In genomic region chr6:151087861-151088598, GRCh38 we compare ENCODE assay signal across 1 cellular context.
TF ChIP-seq lines count a peak whose summit lies in the region.

No MANE protein-coding gene starts in this region.

TF ChIP-seq in HepG2, 621 proteins besides CTCF, POLR2A, EP300 and RAD21 (continued from another document):
- TF ChIP-seq HOMEZ (CRISPR knock-in tag; IDR thresholded peaks at IDR 0.05; ENCODE audit: low read depth) (no peak), ZNF430 (CRISPR knock-in tag; IDR thresholded peaks at IDR 0.05) (0 out of 2 replicates have a peak, but pooled peaks have one; percentile 16), ZNF468 (CRISPR knock-in tag; IDR thresholded peaks at IDR 0.05) (no peak), BRD4 (CRISPR knock-in tag; IDR thresholded peaks at IDR 0.05) (no peak), CEBPB (IDR thresholded peaks at IDR 0.05; ENCODE audit: borderline replicate concordance, low read depth, low read length) (peak; percentile 58; the same call in 1 of the 2 replicates), ZKSCAN5 (CRISPR knock-in tag; IDR thresholded peaks at IDR 0.05) (no peak), ZNF547 (CRISPR knock-in tag; IDR thresholded peaks at IDR 0.05) (no peak), TBX3 (IDR thresholded peaks at IDR 0.05; ENCODE audit: borderline replicate concordance) (no peak), PCBP2 (optimal IDR thresholded peaks at IDR 0.05; ENCODE audit: low read depth, low read length, poor library complexity, severe bottlenecking) (no peak), EED (CRISPR knock-in tag; IDR thresholded peaks at IDR 0.05) (no peak), JDP2 (CRISPR knock-in tag; IDR thresholded peaks at IDR 0.05; ENCODE audit: borderline replicate concordance) (no peak), ZSCAN25 (CRISPR knock-in tag; IDR thresholded peaks at IDR 0.05) (no peak), ZNF674 (CRISPR knock-in tag; IDR thresholded peaks at IDR 0.05; ENCODE audit: low read depth) (no peak), TRAFD1 (CRISPR knock-in tag; IDR thresholded peaks at IDR 0.05; ENCODE audit: borderline replicate concordance) (no peak), ZNF121 (CRISPR knock-in tag; IDR thresholded peaks at IDR 0.05) (no peak), MXD3 (CRISPR knock-in tag; IDR thresholded peaks at IDR 0.05) (no peak), ZFP36L2 (CRISPR knock-in tag; IDR thresholded peaks at IDR 0.05) (no peak), ZNF607 (CRISPR knock-in tag; IDR thresholded peaks at IDR 0.05; ENCODE audit: borderline replicate concordance) (no peak), MIXL1 (CRISPR knock-in tag; IDR thresholded peaks at IDR 0.05) (no peak), ARID5B (CRISPR knock-in tag; IDR thresholded peaks at IDR 0.05) (peak; percentile 36; the same call in 1 of the 2 replicates), SIX1 (CRISPR knock-in tag; IDR thresholded peaks at IDR 0.05; ENCODE audit: borderline replicate concordance) (no peak), BATF2 (CRISPR knock-in tag; IDR thresholded peaks at IDR 0.05) (no peak), KDM5A (IDR thresholded peaks at IDR 0.05; ENCODE audit: borderline replicate concordance, low read length) (no peak), SP1 (IDR thresholded peaks at IDR 0.05) (no peak), SP1 (CRISPR knock-in tag; IDR thresholded peaks at IDR 0.05) (no peak), SIX4 (CRISPR knock-in tag; IDR thresholded peaks at IDR 0.05) (no peak), PAF1 (CRISPR knock-in tag; IDR thresholded peaks at IDR 0.05) (no peak), ZFP37 (CRISPR knock-in tag; IDR thresholded peaks at IDR 0.05; ENCODE audit: borderline replicate concordance) (no peak), NR2F6 (IDR thresholded peaks at IDR 0.05) (peak; percentile 73), NR2F6 (CRISPR knock-in tag; IDR thresholded peaks at IDR 0.05) (peak; percentile 57; the same call in 1 of the 2 replicates), GATAD1 (CRISPR knock-in tag; IDR thresholded peaks at IDR 0.05) (no peak), ATF7 (IDR thresholded peaks at IDR 0.05) (no peak), ATF7 (CRISPR knock-in tag; IDR thresholded peaks at IDR 0.05) (no peak), SETDB1 (CRISPR knock-in tag; IDR thresholded peaks at IDR 0.05; ENCODE audit: borderline replicate concordance) (no peak), MIER2 (CRISPR knock-in tag; IDR thresholded peaks at IDR 0.05) (no peak), ZNF512 (CRISPR knock-in tag; IDR thresholded peaks at IDR 0.05) (no peak), ZFX (CRISPR knock-in tag; IDR thresholded peaks at IDR 0.05; ENCODE audit: low read depth) (no peak), MAF1 (CRISPR knock-in tag; IDR thresholded peaks at IDR 0.05; ENCODE audit: borderline replicate concordance) (no peak), SMC3 (IDR thresholded peaks at IDR 0.05; ENCODE audit: low read length) (peak; percentile 6; the same call in 1 of the 2 replicates), NR2F2 (IDR thresholded peaks at IDR 0.05; ENCODE audit: borderline replicate concordance, low read depth) (peak; percentile 47; the same call in 1 of the 2 replicates), TCF12 (IDR thresholded peaks at IDR 0.05) (no peak), TCF12 (CRISPR knock-in tag; IDR thresholded peaks at IDR 0.05) (no peak)
- TF ChIP-seq, protein P1, sequence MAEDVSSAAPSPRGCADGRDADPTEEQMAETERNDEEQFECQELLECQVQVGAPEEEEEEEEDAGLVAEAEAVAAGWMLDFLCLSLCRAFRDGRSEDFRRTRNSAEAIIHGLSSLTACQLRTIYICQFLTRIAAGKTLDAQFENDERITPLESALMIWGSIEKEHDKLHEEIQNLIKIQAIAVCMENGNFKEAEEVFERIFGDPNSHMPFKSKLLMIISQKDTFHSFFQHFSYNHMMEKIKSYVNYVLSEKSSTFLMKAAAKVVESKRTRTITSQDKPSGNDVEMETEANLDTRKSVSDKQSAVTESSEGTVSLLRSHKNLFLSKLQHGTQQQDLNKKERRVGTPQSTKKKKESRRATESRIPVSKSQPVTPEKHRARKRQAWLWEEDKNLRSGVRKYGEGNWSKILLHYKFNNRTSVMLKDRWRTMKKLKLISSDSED (CRISPR knock-in tag; IDR thresholded peaks at IDR 0.05) = no peak
- TF ChIP-seq, protein P2, sequence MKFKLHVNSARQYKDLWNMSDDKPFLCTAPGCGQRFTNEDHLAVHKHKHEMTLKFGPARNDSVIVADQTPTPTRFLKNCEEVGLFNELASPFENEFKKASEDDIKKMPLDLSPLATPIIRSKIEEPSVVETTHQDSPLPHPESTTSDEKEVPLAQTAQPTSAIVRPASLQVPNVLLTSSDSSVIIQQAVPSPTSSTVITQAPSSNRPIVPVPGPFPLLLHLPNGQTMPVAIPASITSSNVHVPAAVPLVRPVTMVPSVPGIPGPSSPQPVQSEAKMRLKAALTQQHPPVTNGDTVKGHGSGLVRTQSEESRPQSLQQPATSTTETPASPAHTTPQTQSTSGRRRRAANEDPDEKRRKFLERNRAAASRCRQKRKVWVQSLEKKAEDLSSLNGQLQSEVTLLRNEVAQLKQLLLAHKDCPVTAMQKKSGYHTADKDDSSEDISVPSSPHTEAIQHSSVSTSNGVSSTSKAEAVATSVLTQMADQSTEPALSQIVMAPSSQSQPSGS (CRISPR knock-in tag; IDR thresholded peaks at IDR 0.05) = no peak
- TF ChIP-seq, protein P3, sequence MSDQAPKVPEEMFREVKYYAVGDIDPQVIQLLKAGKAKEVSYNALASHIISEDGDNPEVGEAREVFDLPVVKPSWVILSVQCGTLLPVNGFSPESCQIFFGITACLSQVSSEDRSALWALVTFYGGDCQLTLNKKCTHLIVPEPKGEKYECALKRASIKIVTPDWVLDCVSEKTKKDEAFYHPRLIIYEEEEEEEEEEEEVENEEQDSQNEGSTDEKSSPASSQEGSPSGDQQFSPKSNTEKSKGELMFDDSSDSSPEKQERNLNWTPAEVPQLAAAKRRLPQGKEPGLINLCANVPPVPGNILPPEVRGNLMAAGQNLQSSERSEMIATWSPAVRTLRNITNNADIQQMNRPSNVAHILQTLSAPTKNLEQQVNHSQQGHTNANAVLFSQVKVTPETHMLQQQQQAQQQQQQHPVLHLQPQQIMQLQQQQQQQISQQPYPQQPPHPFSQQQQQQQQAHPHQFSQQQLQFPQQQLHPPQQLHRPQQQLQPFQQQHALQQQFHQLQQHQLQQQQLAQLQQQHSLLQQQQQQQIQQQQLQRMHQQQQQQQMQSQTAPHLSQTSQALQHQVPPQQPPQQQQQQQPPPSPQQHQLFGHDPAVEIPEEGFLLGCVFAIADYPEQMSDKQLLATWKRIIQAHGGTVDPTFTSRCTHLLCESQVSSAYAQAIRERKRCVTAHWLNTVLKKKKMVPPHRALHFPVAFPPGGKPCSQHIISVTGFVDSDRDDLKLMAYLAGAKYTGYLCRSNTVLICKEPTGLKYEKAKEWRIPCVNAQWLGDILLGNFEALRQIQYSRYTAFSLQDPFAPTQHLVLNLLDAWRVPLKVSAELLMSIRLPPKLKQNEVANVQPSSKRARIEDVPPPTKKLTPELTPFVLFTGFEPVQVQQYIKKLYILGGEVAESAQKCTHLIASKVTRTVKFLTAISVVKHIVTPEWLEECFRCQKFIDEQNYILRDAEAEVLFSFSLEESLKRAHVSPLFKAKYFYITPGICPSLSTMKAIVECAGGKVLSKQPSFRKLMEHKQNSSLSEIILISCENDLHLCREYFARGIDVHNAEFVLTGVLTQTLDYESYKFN (CRISPR knock-in tag; conservative IDR thresholded peaks at IDR 0.05) = peak; percentile 52
- TF ChIP-seq, protein P4, sequence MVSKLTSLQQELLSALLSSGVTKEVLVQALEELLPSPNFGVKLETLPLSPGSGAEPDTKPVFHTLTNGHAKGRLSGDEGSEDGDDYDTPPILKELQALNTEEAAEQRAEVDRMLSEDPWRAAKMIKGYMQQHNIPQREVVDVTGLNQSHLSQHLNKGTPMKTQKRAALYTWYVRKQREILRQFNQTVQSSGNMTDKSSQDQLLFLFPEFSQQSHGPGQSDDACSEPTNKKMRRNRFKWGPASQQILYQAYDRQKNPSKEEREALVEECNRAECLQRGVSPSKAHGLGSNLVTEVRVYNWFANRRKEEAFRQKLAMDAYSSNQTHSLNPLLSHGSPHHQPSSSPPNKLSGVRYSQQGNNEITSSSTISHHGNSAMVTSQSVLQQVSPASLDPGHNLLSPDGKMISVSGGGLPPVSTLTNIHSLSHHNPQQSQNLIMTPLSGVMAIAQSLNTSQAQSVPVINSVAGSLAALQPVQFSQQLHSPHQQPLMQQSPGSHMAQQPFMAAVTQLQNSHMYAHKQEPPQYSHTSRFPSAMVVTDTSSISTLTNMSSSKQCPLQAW (CRISPR knock-in tag; IDR thresholded peaks at IDR 0.05) = no peak
